ENCODE assay signal across 36 cellular contexts in genomic region chr5:30725053-30725452, GRCh38.
"Had no signal": no experiment of that assay in that cellular context is flagged by ENCODE, and none has a peak within 500 bp of the region (broad histone marks: within the 10 kb centered on the region; RNA-seq: fewer than 3 reads in every experiment).

No MANE protein-coding gene starts in this region.

- ATAC-seq: activated CD8-positive, alpha-beta memory T cell treated with anti-CD3 and anti-CD28 coated beads, Interleukin-2, amount 10 ng/mL, durations not matched to agents 7 days and 5 days had no signal

- H3K27me3 ChIP-seq: brain microvascular endothelial cell, SJSA1 had no signal

- H3K4me3 ChIP-seq: PC-9, SJSA1 had no signal

- H3K9me3 ChIP-seq: SJSA1, SK-N-SH had no signal

- DNase-seq: activated CD4-positive, alpha-beta memory T cell treated with anti-CD3 and anti-CD28 coated beads, Interleukin-2, amount 10 ng/mL, durations not matched to agents 7 days and 5 days; activated CD4-positive, alpha-beta T cell treated with anti-CD3 and anti-CD28 coated beads for 1 hour; activated CD4-positive, alpha-beta T cell treated with anti-CD3 and anti-CD28 coated beads for 48 hours; activated CD4-positive, CD25-positive, alpha-beta regulatory T cell; activated CD8-positive, alpha-beta memory T cell treated with anti-CD3 and anti-CD28 coated beads for 24 hours; activated CD8-positive, alpha-beta memory T cell treated with anti-CD3 and anti-CD28 coated beads, Interleukin-2, amount 10 ng/mL, durations not matched to agents 7 days and 5 days; activated CD8-positive, alpha-beta memory T cell treated with anti-CD3 and anti-CD28 coated beads, Interleukin-2, amount 50 U/mL, for 48 hours; activated effector memory CD4-positive, alpha-beta T cell treated with Interleukin-2 at 50 U/mL for 16 hours; activated naive CD4-positive, alpha-beta T cell treated with anti-CD3 and anti-CD28 coated beads, Interleukin-2, amount 50 U/mL, for 16 hours; activated naive CD8-positive, alpha-beta T cell treated with anti-CD3 and anti-CD28 coated beads for 36 hours; activated T-cell treated with anti-CD3 and anti-CD28 coated beads, Interleukin-2, amount 50 U/mL, for 48 hours; amniotic stem cell; aorta; brain microvascular endothelial cell; central memory CD4-positive, alpha-beta T cell; Karpas-422; KBM-7; NCI-H1048; NCI-H1105 treated with DMSO at 0.1 percent for 48 hours; NCI-H1436; NCI-H1694; NCI-H1930; NCI-H2081 treated with DMSO at 0.1 percent for 48 hours; NCI-H226; NCI-H446 treated with DMSO at 0.1 percent for 48 hours; NCI-H524; NCI-H69; PC-9; Right ventricle myocardium superior; SK-N-SH; SW 1271; T-helper 1 cell; T-helper 2 cell; T-helper 9 cell; WERI-Rb-1 had no signal

- H3K4me1 ChIP-seq: SJSA1 had no signal

- H3K27ac ChIP-seq: brain microvascular endothelial cell, PC-9, SJSA1, WERI-Rb-1 had no signal

- H3K36me3 ChIP-seq: brain microvascular endothelial cell, SJSA1, WERI-Rb-1 had no signal
